ENCODE assay signal across 38 cellular contexts in the genomic region with DNA sequence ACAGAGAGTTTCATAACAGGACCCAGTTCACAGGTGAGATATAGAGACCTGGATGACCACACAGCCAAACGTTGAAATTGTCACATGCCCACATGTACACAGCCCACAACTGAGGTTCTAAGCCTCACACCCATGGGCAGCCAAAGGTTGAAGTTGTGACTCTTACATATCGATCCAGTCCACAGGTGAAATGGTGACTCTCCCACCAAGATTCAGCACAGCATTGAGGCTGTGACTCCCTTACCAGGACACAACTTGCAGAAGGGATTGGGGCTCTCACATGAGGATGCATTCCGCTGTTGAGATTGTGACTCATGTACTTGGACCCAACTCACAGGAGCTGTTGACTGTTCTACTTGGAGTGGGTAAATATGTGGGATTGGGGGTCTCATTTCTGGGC.
"Had no signal": no experiment of that assay in that cellular context is flagged by ENCODE, and none has a peak within 500 bp of the region (broad histone marks: within the 10 kb centered on the region; RNA-seq: fewer than 3 reads in every experiment).

No MANE protein-coding gene starts in this region.

- H3K9me3 ChIP-seq: adrenal gland, ascending aorta, body of pancreas had no signal

- DNase-seq: activated effector memory CD4-positive, alpha-beta T cell treated with anti-CD3 and anti-CD28 coated beads, Interleukin-2, amount 50 U/mL, for 16 hours; activated effector memory CD4-positive, alpha-beta T cell treated with Interleukin-2 at 50 U/mL for 16 hours; activated gamma-delta T cell; activated gamma-delta T cell treated with Interleukin-2 at 50 U/mL for 16 hours; activated naive CD4-positive, alpha-beta T cell; activated naive CD4-positive, alpha-beta T cell treated with anti-CD3 and anti-CD28 coated beads for 36 hours; activated naive CD4-positive, alpha-beta T cell treated with anti-CD3 and anti-CD28 coated beads, Interleukin-2, amount 10 ng/mL, durations not matched to agents 7 days and 5 days; activated naive CD4-positive, alpha-beta T cell treated with anti-CD3 and anti-CD28 coated beads, Interleukin-2, amount 50 U/mL, for 16 hours; activated naive CD4-positive, alpha-beta T cell treated with Interleukin-2 at 50 U/mL for 16 hours; activated naive CD8-positive, alpha-beta T cell treated with anti-CD3 and anti-CD28 coated beads for 36 hours; activated naive CD8-positive, alpha-beta T cell treated with anti-CD3 and anti-CD28 coated beads, Interleukin-2, amount 10 ng/mL, durations not matched to agents 7 days and 5 days; activated naive CD8-positive, alpha-beta T cell treated with anti-CD3 and anti-CD28 coated beads, Interleukin-2, amount 50 U/mL, for 24 hours; activated T-cell treated with anti-CD3 and anti-CD28 coated beads for 4 hours; activated T-cell treated with anti-CD3 and anti-CD28 coated beads, Interleukin-2, amount 50 U/mL, for 1 hour; activated T-cell treated with anti-CD3 and anti-CD28 coated beads, Interleukin-2, amount 50 U/mL, for 24 hours; activated T-cell treated with anti-CD3 and anti-CD28 coated beads, Interleukin-2, amount 50 U/mL, for 4 hours; activated T-cell treated with anti-CD3 and anti-CD28 coated beads, Interleukin-2, amount 50 U/mL, for 48 hours; activated T-cell treated with anti-CD3 and anti-CD28 coated beads, Interleukin-2, amount 50 U/mL, for 72 hours; adrenal gland; amniotic stem cell; amygdala; anterior cingulate cortex; aorta; body of pancreas; brain microvascular endothelial cell; central memory CD4-positive, alpha-beta T cell; cerebellar nuclear complex had no signal

- H3K36me3 ChIP-seq: adrenal gland, ascending aorta, brain microvascular endothelial cell, breast epithelium, cardiac muscle cell had no signal

- H3K27ac ChIP-seq: adrenal gland, ascending aorta, body of pancreas, brain microvascular endothelial cell, breast epithelium, cardiac muscle cell had no signal

- H3K27me3 ChIP-seq: adrenal gland, ascending aorta, body of pancreas, brain microvascular endothelial cell, breast epithelium, cardiac muscle cell had no signal

- H3K4me1 ChIP-seq: adrenal gland, ascending aorta, body of pancreas, breast epithelium had no signal

- H3K4me1 Mint-ChIP-seq: activated naive CD4-positive, alpha-beta T cell treated with anti-CD3 and anti-CD28 coated beads, Interleukin-2, amount 10 ng/mL, durations not matched to agents 7 days and 5 days; activated naive CD4-positive, alpha-beta T cell treated with anti-CD3 and anti-CD28 coated beads, Interleukin-2, amount 50 U/mL, for 24 hours; activated naive CD8-positive, alpha-beta T cell treated with anti-CD3 and anti-CD28 coated beads for 36 hours; activated naive CD8-positive, alpha-beta T cell treated with anti-CD3 and anti-CD28 coated beads, Interleukin-2, amount 10 ng/mL, durations not matched to agents 7 days and 5 days; activated naive CD8-positive, alpha-beta T cell treated with anti-CD3 and anti-CD28 coated beads, Interleukin-2, amount 50 U/mL, for 24 hours; activated T-helper 17 cell treated with anti-CD3 and anti-CD28 coated beads, Interleukin-2, amount 50 U/mL, for 72 hours; brain; central memory CD8-positive, alpha-beta T cell had no signal

- H3K27ac Mint-ChIP-seq: activated naive CD4-positive, alpha-beta T cell treated with anti-CD3 and anti-CD28 coated beads for 36 hours; activated naive CD4-positive, alpha-beta T cell treated with anti-CD3 and anti-CD28 coated beads, Interleukin-2, amount 10 ng/mL, durations not matched to agents 7 days and 5 days; activated naive CD4-positive, alpha-beta T cell treated with anti-CD3 and anti-CD28 coated beads, Interleukin-2, amount 50 U/mL, for 24 hours; activated naive CD4-positive, alpha-beta T cell treated with anti-CD3 and anti-CD28 coated beads, Interleukin-2, amount 50 U/mL, for 72 hours; activated naive CD8-positive, alpha-beta T cell; activated naive CD8-positive, alpha-beta T cell treated with anti-CD3 and anti-CD28 coated beads for 36 hours; activated naive CD8-positive, alpha-beta T cell treated with anti-CD3 and anti-CD28 coated beads, Interleukin-2, amount 10 ng/mL, durations not matched to agents 7 days and 5 days; activated naive CD8-positive, alpha-beta T cell treated with anti-CD3 and anti-CD28 coated beads, Interleukin-2, amount 50 U/mL, for 24 hours; activated T-cell treated with anti-CD3 and anti-CD28 coated beads, Interleukin-2, amount 50 U/mL, for 24 hours; activated T-cell treated with anti-CD3 and anti-CD28 coated beads, Interleukin-2, amount 50 U/mL, for 72 hours; activated T-helper 1 cell treated with anti-CD3 and anti-CD28 coated beads, Interleukin-12 subunit alpha, Interleukin-12 subunit beta, Interleukin-2, Interleukin-4 antibody, amounts not matched to agents 30 ng/mL and 10 ng/mL and 1 ng/mL, durations not matched to agents 14 hours and 24 hours and 36 hours; activated T-helper 17 cell treated with anti-CD3 and anti-CD28 coated beads, Interleukin-2, amount 50 U/mL, for 72 hours; activated T-helper 2 cell treated with anti-CD3 and anti-CD28 coated beads, Interferon-gamma antibody, Interleukin-2, Interleukin-4, amounts not matched to agents 10 μg/mL and 5 μg/mL and 100 μg/mL, durations not matched to agents 14 hours and 24 hours and 36 hours; brain had no signal

- H3K4me3 Mint-ChIP-seq: activated naive CD4-positive, alpha-beta T cell treated with anti-CD3 and anti-CD28 coated beads for 36 hours; activated naive CD4-positive, alpha-beta T cell treated with anti-CD3 and anti-CD28 coated beads, Interleukin-2, amount 10 ng/mL, durations not matched to agents 7 days and 5 days; activated naive CD4-positive, alpha-beta T cell treated with anti-CD3 and anti-CD28 coated beads, Interleukin-2, amount 50 U/mL, for 24 hours; activated naive CD8-positive, alpha-beta T cell; activated naive CD8-positive, alpha-beta T cell treated with anti-CD3 and anti-CD28 coated beads for 36 hours; activated naive CD8-positive, alpha-beta T cell treated with anti-CD3 and anti-CD28 coated beads, Interleukin-2, amount 10 ng/mL, durations not matched to agents 7 days and 5 days; activated naive CD8-positive, alpha-beta T cell treated with anti-CD3 and anti-CD28 coated beads, Interleukin-2, amount 50 U/mL, for 24 hours; activated T-cell treated with anti-CD3 and anti-CD28 coated beads, Interleukin-2, amount 50 U/mL, for 24 hours; activated T-cell treated with anti-CD3 and anti-CD28 coated beads, Interleukin-2, amount 50 U/mL, for 4 hours; activated T-cell treated with anti-CD3 and anti-CD28 coated beads, Interleukin-2, amount 50 U/mL, for 72 hours; activated T-helper 1 cell treated with anti-CD3 and anti-CD28 coated beads, Interleukin-12 subunit alpha, Interleukin-12 subunit beta, Interleukin-2, Interleukin-4 antibody, amounts not matched to agents 30 ng/mL and 10 ng/mL and 1 ng/mL, durations not matched to agents 14 hours and 24 hours and 36 hours; activated T-helper 17 cell treated with anti-CD3 and anti-CD28 coated beads, Interleukin-2, amount 50 U/mL, for 72 hours; brain; central memory CD8-positive, alpha-beta T cell had no signal

- H3K27me3 Mint-ChIP-seq: activated naive CD4-positive, alpha-beta T cell treated with anti-CD3 and anti-CD28 coated beads, Interleukin-2, amount 10 ng/mL, durations not matched to agents 7 days and 5 days; activated naive CD4-positive, alpha-beta T cell treated with anti-CD3 and anti-CD28 coated beads, Interleukin-2, amount 50 U/mL, for 24 hours; activated naive CD8-positive, alpha-beta T cell; activated naive CD8-positive, alpha-beta T cell treated with anti-CD3 and anti-CD28 coated beads for 36 hours; activated naive CD8-positive, alpha-beta T cell treated with anti-CD3 and anti-CD28 coated beads, Interleukin-2, amount 10 ng/mL, durations not matched to agents 7 days and 5 days; activated naive CD8-positive, alpha-beta T cell treated with anti-CD3 and anti-CD28 coated beads, Interleukin-2, amount 50 U/mL, for 24 hours; activated T-cell treated with anti-CD3 and anti-CD28 coated beads, Interleukin-2, amount 50 U/mL, for 24 hours; activated T-helper 17 cell treated with anti-CD3 and anti-CD28 coated beads, Interleukin-2, amount 50 U/mL, for 72 hours; central memory CD8-positive, alpha-beta T cell had no signal

- H3K9me3 Mint-ChIP-seq: activated naive CD4-positive, alpha-beta T cell treated with anti-CD3 and anti-CD28 coated beads, Interleukin-2, amount 50 U/mL, for 24 hours had no signal

- ATAC-seq: activated naive CD4-positive, alpha-beta T cell treated with anti-CD3 and anti-CD28 coated beads, Interleukin-2, amount 50 U/mL, for 72 hours; activated naive CD8-positive, alpha-beta T cell treated with anti-CD3 and anti-CD28 coated beads, Interleukin-2, amount 50 U/mL, for 24 hours; activated T-cell treated with anti-CD3 and anti-CD28 coated beads, Interleukin-2, amount 50 U/mL, for 4 hours; activated T-cell treated with anti-CD3 and anti-CD28 coated beads, Interleukin-2, amount 50 U/mL, for 72 hours; activated T-helper 17 cell treated with anti-CD3 and anti-CD28 coated beads, Interleukin-2, amount 50 U/mL, for 72 hours; body of pancreas had no signal

- H3K4me3 ChIP-seq: adrenal gland, ascending aorta, body of pancreas, breast epithelium, cardiac muscle cell had no signal

- H3K36me3 Mint-ChIP-seq: activated naive CD4-positive, alpha-beta T cell treated with anti-CD3 and anti-CD28 coated beads, Interleukin-2, amount 10 ng/mL, durations not matched to agents 7 days and 5 days; activated naive CD4-positive, alpha-beta T cell treated with anti-CD3 and anti-CD28 coated beads, Interleukin-2, amount 50 U/mL, for 24 hours; activated naive CD8-positive, alpha-beta T cell; activated naive CD8-positive, alpha-beta T cell treated with anti-CD3 and anti-CD28 coated beads for 36 hours; activated naive CD8-positive, alpha-beta T cell treated with anti-CD3 and anti-CD28 coated beads, Interleukin-2, amount 10 ng/mL, durations not matched to agents 7 days and 5 days; brain had no signal
